ENCODE assay signal across 25 cellular contexts in the genomic region with DNA sequence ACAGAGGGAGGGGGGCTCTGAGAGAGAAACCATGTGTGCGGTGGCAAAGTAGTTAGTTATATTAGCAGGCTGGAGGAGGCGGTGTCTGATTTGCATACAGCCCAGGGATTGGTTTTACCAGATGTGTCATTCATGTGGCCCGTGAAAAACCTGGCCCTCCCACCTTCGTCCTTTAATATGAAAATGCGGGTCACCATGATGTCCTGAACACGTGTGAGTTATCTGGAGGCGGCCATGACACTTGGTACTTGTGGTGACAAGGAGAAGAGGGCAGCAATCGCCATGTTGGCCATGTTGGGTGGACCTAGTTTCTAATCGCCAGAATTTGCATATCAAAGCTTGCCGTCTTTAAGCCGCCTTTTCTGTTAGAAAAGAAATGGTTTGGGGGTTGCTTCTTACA.
"Had no signal": no experiment of that assay in that cellular context is flagged by ENCODE, and none has a peak within 500 bp of the region (broad histone marks: within the 10 kb centered on the region; RNA-seq: fewer than 3 reads in every experiment).

No MANE protein-coding gene starts in this region.

- H2AFZ ChIP-seq: neural progenitor cell had no signal

- H3K9ac ChIP-seq: neural progenitor cell had no signal

- H3K4me3 Mint-ChIP-seq: natural killer cell treated with Interleukin-12 subunit alpha and Interleukin-12 subunit beta and Interleukin-15 and Interleukin-18, amount 100 ng/mL, for 72 hours; neural progenitor cell had no signal

- H3K4me3 ChIP-seq: colonic mucosa, heart left ventricle, lung, neural progenitor cell, ovary, right atrium auricular region, sigmoid colon, skin epidermis, thyroid gland, upper lobe of right lung, vagina had no signal

- H3K27ac ChIP-seq: colonic mucosa, heart left ventricle, neural progenitor cell, ovary, right atrium auricular region, sigmoid colon, skin epidermis, thyroid gland, upper lobe of right lung, vagina had no signal

- FAIRE-seq: endothelial cell of umbilical vein, frontal cortex, kidney had no signal

- H3K27me3 ChIP-seq: colonic mucosa, heart left ventricle, neural progenitor cell, ovary, right atrium auricular region, sigmoid colon, thyroid gland, upper lobe of right lung, vagina had no signal

- DNase-seq: colonic mucosa; dermis blood vessel endothelial cell; erythroblast; heart left ventricle; hippocampal formation; kidney; left cardiac atrium; left ventricle myocardium superior; mesenchymal stem cell; midbrain; nucleus accumbens; ovary; sigmoid colon; stimulated activated CD4-positive, alpha-beta T cell treated with anti-CD3 and anti-CD28 coated beads, Interleukin-2, amount 100 ng/mL, for 24 hours; stimulated activated naive CD4-positive, alpha-beta T cell treated with Interleukin-2 at 50 U/mL for 16 hours; thyroid gland; upper lobe of right lung had no signal

- H3K9me3 Mint-ChIP-seq: natural killer cell treated with Interleukin-12 subunit alpha and Interleukin-12 subunit beta and Interleukin-15 and Interleukin-18, amount 100 ng/mL, for 72 hours had no signal

- H3K4me1 ChIP-seq: colonic mucosa, heart left ventricle, right atrium auricular region, sigmoid colon, thyroid gland, upper lobe of right lung had no signal

- H3K27me3 Mint-ChIP-seq: natural killer cell treated with Interleukin-12 subunit alpha and Interleukin-12 subunit beta and Interleukin-15 and Interleukin-18, amount 100 ng/mL, for 72 hours had no signal

- H3K27ac Mint-ChIP-seq: natural killer cell treated with Interleukin-12 subunit alpha and Interleukin-12 subunit beta and Interleukin-15 and Interleukin-18, amount 100 ng/mL, for 72 hours; neural progenitor cell had no signal

- H3K9me3 ChIP-seq: colonic mucosa, ovary, thyroid gland had no signal

- H3K36me3 ChIP-seq: colonic mucosa, heart left ventricle, neural progenitor cell, ovary, right atrium auricular region, sigmoid colon, thyroid gland, upper lobe of right lung had no signal

- H3K4me2 ChIP-seq: neural progenitor cell had no signal
